26 cellular contexts compared by ENCODE assay signal in genomic region chr12:113095405-113095804, GRCh38. TPM values are rescaled to one million over a fixed set of nuclear protein-coding genes. Genes with fewer than 3 reads are reported as not detected.
"Had no signal": no experiment of that assay in that cellular context is flagged by ENCODE, and none has a peak within 500 bp of the region (broad histone marks: within the 10 kb centered on the region; RNA-seq: fewer than 3 reads in every experiment).

No MANE protein-coding gene starts in this region.

- DNase-seq: activated CD4-positive, alpha-beta T cell treated with anti-CD3 and anti-CD28 coated beads for 1 hour; activated CD4-positive, alpha-beta T cell treated with anti-CD3 and anti-CD28 coated beads, Interleukin-2, amount 50 U/mL, for 1 hour; activated CD8-positive, alpha-beta T cell treated with anti-CD3 and anti-CD28 coated beads, Interleukin-2, amount 10 ng/mL, durations not matched to agents 7 days and 5 days; activated naive CD8-positive, alpha-beta T cell treated with anti-CD3 and anti-CD28 coated beads for 36 hours; activated T-cell treated with anti-CD3 and anti-CD28 coated beads, Interleukin-2, amount 50 U/mL, for 1 hour; central memory CD4-positive, alpha-beta T cell; dermis blood vessel endothelial cell; effector CD8-positive, alpha-beta T cell; heart left ventricle; left colon; lower lobe of right lung; mesendoderm; mucosa of descending colon; stimulated activated CD4-positive, alpha-beta T cell treated with anti-CD3 and anti-CD28 coated beads, Interleukin-2, amount 100 ng/mL, for 48 hours; stimulated activated CD8-positive, alpha-beta memory T cell treated with anti-CD3 and anti-CD28 coated beads, Interleukin-4, amount 100 ng/mL, for 48 hours; stimulated activated naive CD4-positive, alpha-beta T cell treated with Interleukin-2 at 50 U/mL for 16 hours had no signal

- H3K9me3 Mint-ChIP-seq: activated naive CD8-positive, alpha-beta T cell treated with anti-CD3 and anti-CD28 coated beads for 36 hours; neural crest cell; type B pancreatic cell had no signal

- H3K9me3 ChIP-seq: esophagus muscularis mucosa, gastroesophageal sphincter, heart left ventricle, lower lobe of right lung, mucosa of descending colon, prostate gland, thoracic aorta, vagina had no signal

- H3K4me3 Mint-ChIP-seq: activated CD8-positive, alpha-beta T cell treated with anti-CD3 and anti-CD28 coated beads, Interleukin-2, amount 10 ng/mL, durations not matched to agents 7 days and 5 days; activated naive CD8-positive, alpha-beta T cell treated with anti-CD3 and anti-CD28 coated beads for 36 hours; neural crest cell; type B pancreatic cell had no signal

- H3K36me3 ChIP-seq: esophagus muscularis mucosa, gastroesophageal sphincter, heart left ventricle, lower lobe of right lung, prostate gland, thoracic aorta, vagina had no signal

- H3K27me3 ChIP-seq: vagina had no signal

- H3K27me3 Mint-ChIP-seq: activated naive CD8-positive, alpha-beta T cell treated with anti-CD3 and anti-CD28 coated beads for 36 hours had no signal

- H3K27ac Mint-ChIP-seq: activated CD8-positive, alpha-beta T cell treated with anti-CD3 and anti-CD28 coated beads, Interleukin-2, amount 10 ng/mL, durations not matched to agents 7 days and 5 days; activated naive CD8-positive, alpha-beta T cell treated with anti-CD3 and anti-CD28 coated beads for 36 hours; type B pancreatic cell had no signal

- H3K36me3 Mint-ChIP-seq: activated naive CD8-positive, alpha-beta T cell treated with anti-CD3 and anti-CD28 coated beads for 36 hours; type B pancreatic cell had no signal

- H3K27ac ChIP-seq: esophagus muscularis mucosa, gastroesophageal sphincter, heart left ventricle, lower lobe of right lung, prostate gland, thoracic aorta, vagina had no signal

- H3K4me3 ChIP-seq: esophagus muscularis mucosa, gastroesophageal sphincter, heart left ventricle, lower lobe of right lung, mucosa of descending colon, prostate gland, thoracic aorta, vagina had no signal

- H3K4me1 ChIP-seq: prostate gland had no signal

- ATAC-seq: activated CD8-positive, alpha-beta T cell treated with anti-CD3 and anti-CD28 coated beads, Interleukin-2, amount 10 ng/mL, durations not matched to agents 7 days and 5 days; gastroesophageal sphincter; heart left ventricle; left colon; mucosa of descending colon had no signal

RNA-seq across cellular contexts. Expression of gene DTX1, which starts 38.9 kb away (rescaled TPM):
- total RNA-seq: activated CD8-positive, alpha-beta T cell treated with anti-CD3 and anti-CD28 coated beads, Interleukin-2, amount 10 ng/mL, durations not matched to agents 7 days and 5 days had no signal

RNA-seq across cellular contexts. Expression of gene RASAL1, which starts 40.2 kb away (rescaled TPM):
- total RNA-seq: endothelial cell of umbilical vein, heart left ventricle, neural crest cell, omental fat pad had no signal

RNA-seq across cellular contexts. Expression of gene CFAP73, which starts 54.1 kb away (rescaled TPM):
- total RNA-seq: astrocyte, dermis blood vessel endothelial cell, endothelial cell of umbilical vein, esophagus muscularis mucosa, gastroesophageal sphincter, heart left ventricle, neural crest cell, omental fat pad, thoracic aorta, vagina had no signal
